Comparison of ENCODE assay signal across 11 cellular contexts in genomic region chr5:53151713-53152458, GRCh38. TPM values are rescaled to one million over a fixed set of nuclear protein-coding genes. Genes with fewer than 3 reads are reported as not detected.
DNase-seq lines count a peak whose midpoint lies in the region; TF ChIP-seq lines count a peak whose summit lies in the region.
"Had no signal": no experiment of that assay in that cellular context is flagged by ENCODE, and none has a peak within 500 bp of the region (broad histone marks: within the 10 kb centered on the region; RNA-seq: fewer than 3 reads in every experiment).

No MANE protein-coding gene starts in this region.

- no peaks in the 10 kb centered on the region for H4K20me1 ChIP-seq in smooth muscle cell (ENCODE audit: low read depth)

- H3K4me2 ChIP-seq in smooth muscle cell, result no peak overlapping the region

- WGBS in smooth muscle cell (ENCODE audit: low lambda C conversion rate), result 59% methylated on average over 3 of the region's 3 CpGs

- no peak overlapping the region for H2AFZ ChIP-seq in smooth muscle cell (ENCODE audit: low read depth)

- no peak for TF ChIP-seq CTCF in fibroblast of villous mesenchyme (IDR thresholded peaks at IDR 0.05; ENCODE audit: insufficient read depth, low read depth, low read length)
- no peak for TF ChIP-seq CTCF in smooth muscle cell (IDR thresholded peaks at IDR 0.05; ENCODE audit: borderline replicate concordance, insufficient read depth, poor library complexity, severe bottlenecking)

- peak; percentile 66 for DNase-seq in GM04503 (ENCODE audit: low read depth)
- DNase-seq in adipocyte (ENCODE audit: low read depth), result peak; percentile 78
- peak; percentile 73 for DNase-seq in fibroblast of villous mesenchyme (ENCODE audit: low read depth)
- peak; percentile 2 for DNase-seq in smooth muscle cell (lab: John Stamatoyannopoulos, UW; ENCODE audit: unreplicated experiment)
- DNase-seq in NCI-H1092 treated with DMSO at 0.1 percent for 48 hours (lab: John Stamatoyannopoulos, UW), result no peak
- DNase-seq in NCI-H187 (lab: John Stamatoyannopoulos, UW), result no peak
- DNase-seq in NCI-H1694 treated with DMSO at 0.1 percent for 48 hours (lab: John Stamatoyannopoulos, UW), result no peak
- no peak for DNase-seq in activated CD4-positive, alpha-beta T cell treated with anti-CD3 and anti-CD28 coated beads for 48 hours
- DNase-seq: effector memory CD8-positive, alpha-beta T cell; islet precursor cell; Peyer's patch had no signal

- H3K4me1 ChIP-seq in adipocyte (ENCODE audit: control insufficient read depth, insufficient read depth, low read length) (no peaks in the 10 kb centered on the region), smooth muscle cell (ENCODE audit: low read depth) (no peaks in the 10 kb centered on the region)
- H3K4me1 ChIP-seq: Peyer's patch had no signal

- H3K79me2 ChIP-seq in smooth muscle cell (ENCODE audit: low read depth), result no peaks in the 10 kb centered on the region

- no peaks in the 10 kb centered on the region for H3K9me3 ChIP-seq in adipocyte (ENCODE audit: control insufficient read depth, low read length)
- no peaks in the 10 kb centered on the region for H3K9me3 ChIP-seq in smooth muscle cell (replicated peaks; ENCODE audit: low read depth)
- H3K9me3 ChIP-seq: Peyer's patch had no signal

- H3K27ac ChIP-seq in smooth muscle cell (ENCODE audit: low read depth), result no peak overlapping the region
- H3K27ac ChIP-seq: Peyer's patch had no signal

- no peaks in the 10 kb centered on the region for H3K36me3 ChIP-seq in adipocyte (ENCODE audit: control insufficient read depth, insufficient read depth, low read length, severe bottlenecking)
- H3K36me3 ChIP-seq in smooth muscle cell (ENCODE audit: low read depth), result no peaks in the 10 kb centered on the region
- H3K36me3 ChIP-seq: Peyer's patch had no signal

- no peaks in the 10 kb centered on the region for H3F3A ChIP-seq in smooth muscle cell (ENCODE audit: low read depth)

- no peak overlapping the region for H3K9ac ChIP-seq in adipocyte (ENCODE audit: low read length)
- H3K9ac ChIP-seq in smooth muscle cell (ENCODE audit: low read depth), result no peak overlapping the region

- H3K4me3 ChIP-seq in adipocyte (ENCODE audit: low read length) (no peak overlapping the region), fibroblast of villous mesenchyme (ENCODE audit: low read depth, low read length) (no peak overlapping the region), smooth muscle cell (no peak overlapping the region)
- H3K4me3 ChIP-seq: Peyer's patch had no signal

- no peaks in the 10 kb centered on the region for H3K27me3 ChIP-seq in adipocyte (replicated peaks; ENCODE audit: control insufficient read depth, insufficient read depth, low read length)
- H3K27me3 ChIP-seq in smooth muscle cell (ENCODE audit: low read depth), result no peaks in the 10 kb centered on the region
- H3K27me3 ChIP-seq: Peyer's patch had no signal

RNA-seq across cellular contexts. Expression of gene MOCS2, which starts 42.3 kb away (rescaled TPM):
- total RNA-seq in fibroblast of villous mesenchyme, result 47.7 and 60.9 TPM in 2 replicates
- 56.3 and 59.0 TPM in 2 replicates for total RNA-seq in smooth muscle cell
- 35.6 and 44.8 TPM in 2 replicates for polyA plus RNA-seq in smooth muscle cell

Comparison
In these comparisons a context has a peak if more than half of its experiments do, and no peak if none do; other contexts are left out.
1. DNase-seq: peak in GM04503 (single experiment), adipocyte (single experiment), fibroblast of villous mesenchyme (single experiment) and smooth muscle cell (single experiment); none in NCI-H1092 treated with DMSO at 0.1 percent for 48 hours (single experiment), NCI-H187 (0 of 2), NCI-H1694 treated with DMSO at 0.1 percent for 48 hours (single experiment) and activated CD4-positive, alpha-beta T cell treated with anti-CD3 and anti-CD28 coated beads for 48 hours (single experiment).